19 cellular contexts compared by ENCODE assay signal in the genomic region with DNA sequence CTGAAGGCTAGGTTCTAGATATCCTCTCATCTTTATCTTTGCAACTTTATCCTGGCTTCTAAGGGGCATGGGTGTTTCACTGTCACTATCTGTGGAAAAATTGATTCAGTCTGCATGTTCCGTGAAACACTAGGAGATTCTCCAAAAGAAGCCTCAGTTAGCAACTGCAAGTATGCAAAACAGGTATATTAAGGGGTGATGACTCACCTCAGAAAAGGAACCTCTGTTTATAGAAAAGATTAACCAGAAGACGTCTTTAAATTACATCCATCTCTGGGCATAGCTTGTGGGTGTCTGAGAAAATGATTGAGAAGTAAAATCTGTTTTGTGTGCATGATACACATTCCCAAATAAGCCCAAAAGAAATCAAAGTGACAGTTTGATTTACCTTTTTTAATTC.
A peak's percentile ranks its signal among the peaks of the same experiment; 100 is the strongest.
DNase-seq lines count a peak whose midpoint lies in the region; ATAC-seq lines count a peak whose summit lies in the region.
"Had no signal": no experiment of that assay in that cellular context is flagged by ENCODE, and none has a peak within 500 bp of the region (broad histone marks: within the 10 kb centered on the region; RNA-seq: fewer than 3 reads in every experiment).

No MANE protein-coding gene starts in this region.

- POLR2A ChIA-PET in activated CD4-positive, alpha-beta memory T cell treated with anti-CD3 and anti-CD28 coated beads for 36 hours (lab: Charles Lee) = no interaction called here

- H3K4me3 Mint-ChIP-seq in natural killer cell treated with Interleukin-12 subunit alpha and Interleukin-12 subunit beta and Interleukin-15 and Interleukin-18, amount 100 ng/mL, for 72 hours = no peak overlapping the region
- no peak overlapping the region for H3K4me3 Mint-ChIP-seq in activated CD4-positive, alpha-beta memory T cell treated with anti-CD3 and anti-CD28 coated beads for 36 hours
- H3K4me3 Mint-ChIP-seq: activated CD4-positive, alpha-beta T cell treated with anti-CD3 and anti-CD28 coated beads, Interleukin-2, amount 10 ng/mL, durations not matched to agents 24 days and 14 days; activated naive CD4-positive, alpha-beta T cell treated with anti-CD3 and anti-CD28 coated beads, Interleukin-2, amount 10 ng/mL, durations not matched to agents 7 days and 5 days had no signal

- H3K9me3 Mint-ChIP-seq in natural killer cell treated with Interleukin-12 subunit alpha and Interleukin-12 subunit beta and Interleukin-15 and Interleukin-18, amount 100 ng/mL, for 72 hours = no peaks in the 10 kb centered on the region
- H3K9me3 Mint-ChIP-seq in activated CD4-positive, alpha-beta memory T cell treated with anti-CD3 and anti-CD28 coated beads for 36 hours = no peaks in the 10 kb centered on the region
- H3K9me3 Mint-ChIP-seq: activated CD4-positive, alpha-beta T cell treated with anti-CD3 and anti-CD28 coated beads, Interleukin-2, amount 10 ng/mL, durations not matched to agents 24 days and 14 days had no signal

- DNase-seq in NCI-H2171 (lab: John Stamatoyannopoulos, UW) = no peak
- no peak for DNase-seq in NCI-H69 (lab: John Stamatoyannopoulos, UW)
- no peak for DNase-seq in natural killer cell treated with Interleukin-12 subunit alpha and Interleukin-12 subunit beta and Interleukin-15 and Interleukin-18, amount 100 ng/mL, for 72 hours (ENCODE audit: low spot score)
- no peak for DNase-seq in activated CD4-positive, alpha-beta memory T cell treated with anti-CD3 and anti-CD28 coated beads for 36 hours
- DNase-seq: activated CD4-positive, alpha-beta T cell treated with anti-CD3 and anti-CD28 coated beads, Interleukin-2, amount 10 ng/mL, durations not matched to agents 24 days and 14 days; activated naive CD4-positive, alpha-beta T cell treated with anti-CD3 and anti-CD28 coated beads, Interleukin-2, amount 10 ng/mL, durations not matched to agents 7 days and 5 days; activated T-cell treated with anti-CD3 and anti-CD28 coated beads for 4 hours; colonic mucosa; foreskin melanocyte; KBM-7; NCI-H1092; occipital lobe; RPMI8226; sigmoid colon had no signal

- H3K36me3 Mint-ChIP-seq in natural killer cell treated with Interleukin-12 subunit alpha and Interleukin-12 subunit beta and Interleukin-15 and Interleukin-18, amount 100 ng/mL, for 72 hours = no peaks in the 10 kb centered on the region
- no peaks in the 10 kb centered on the region for H3K36me3 Mint-ChIP-seq in activated CD4-positive, alpha-beta memory T cell treated with anti-CD3 and anti-CD28 coated beads for 36 hours
- H3K36me3 Mint-ChIP-seq: activated naive CD4-positive, alpha-beta T cell treated with anti-CD3 and anti-CD28 coated beads, Interleukin-2, amount 10 ng/mL, durations not matched to agents 7 days and 5 days had no signal

- no peaks in the 10 kb centered on the region for H3K4me1 Mint-ChIP-seq in natural killer cell treated with Interleukin-12 subunit alpha and Interleukin-12 subunit beta and Interleukin-15 and Interleukin-18, amount 100 ng/mL, for 72 hours (ENCODE audit: low read depth in 2 of 2)
- H3K4me1 Mint-ChIP-seq in activated CD4-positive, alpha-beta memory T cell treated with anti-CD3 and anti-CD28 coated beads for 36 hours (ENCODE audit: low read depth) = peaks cover 4% of the 10 kb centered on the region
- H3K4me1 Mint-ChIP-seq: activated CD4-positive, alpha-beta T cell treated with anti-CD3 and anti-CD28 coated beads, Interleukin-2, amount 10 ng/mL, durations not matched to agents 24 days and 14 days; activated naive CD4-positive, alpha-beta T cell treated with anti-CD3 and anti-CD28 coated beads, Interleukin-2, amount 10 ng/mL, durations not matched to agents 7 days and 5 days had no signal

- no peak overlapping the region for H3K27ac Mint-ChIP-seq in natural killer cell treated with Interleukin-12 subunit alpha and Interleukin-12 subunit beta and Interleukin-15 and Interleukin-18, amount 100 ng/mL, for 72 hours
- H3K27ac Mint-ChIP-seq in activated CD4-positive, alpha-beta memory T cell treated with anti-CD3 and anti-CD28 coated beads for 36 hours = no peak overlapping the region
- H3K27ac Mint-ChIP-seq: activated CD4-positive, alpha-beta T cell treated with anti-CD3 and anti-CD28 coated beads, Interleukin-2, amount 10 ng/mL, durations not matched to agents 24 days and 14 days; activated naive CD4-positive, alpha-beta T cell treated with anti-CD3 and anti-CD28 coated beads, Interleukin-2, amount 10 ng/mL, durations not matched to agents 7 days and 5 days had no signal

- peaks cover 11 to 47% of the 10 kb centered on the region in 2 donors for H3K27me3 Mint-ChIP-seq in natural killer cell treated with Interleukin-12 subunit alpha and Interleukin-12 subunit beta and Interleukin-15 and Interleukin-18, amount 100 ng/mL, for 72 hours
- peaks cover 3% of the 10 kb centered on the region for H3K27me3 Mint-ChIP-seq in activated CD4-positive, alpha-beta memory T cell treated with anti-CD3 and anti-CD28 coated beads for 36 hours
- H3K27me3 Mint-ChIP-seq: activated CD4-positive, alpha-beta T cell treated with anti-CD3 and anti-CD28 coated beads, Interleukin-2, amount 10 ng/mL, durations not matched to agents 24 days and 14 days; activated naive CD4-positive, alpha-beta T cell treated with anti-CD3 and anti-CD28 coated beads, Interleukin-2, amount 10 ng/mL, durations not matched to agents 7 days and 5 days had no signal

- CTCF ChIA-PET in activated CD4-positive, alpha-beta memory T cell treated with anti-CD3 and anti-CD28 coated beads for 36 hours (lab: Charles Lee) = interaction anchor here (0.6 kb wide), 1 partner anchor 43 kb away, joined by 3 read pairs; no protein-coding TSS in a partner anchor

- intact Hi-C loops in activated CD4-positive, alpha-beta memory T cell treated with anti-CD3 and anti-CD28 coated beads for 36 hours (cut with micrococcal nuclease) = no loop called here

- ATAC-seq in GM18867 (IDR thresholded peaks at IDR 0.05; ENCODE audit: unreplicated experiment) (peak; percentile 72), GM21390 (IDR thresholded peaks at IDR 0.05; ENCODE audit: unreplicated experiment) (peak; percentile 63), HG02973 (IDR thresholded peaks at IDR 0.05; ENCODE audit: unreplicated experiment) (peak; percentile 31), HG03565 (IDR thresholded peaks at IDR 0.05; ENCODE audit: unreplicated experiment) (peak; percentile 41)
- no peak for ATAC-seq in natural killer cell treated with Interleukin-12 subunit alpha and Interleukin-12 subunit beta and Interleukin-15 and Interleukin-18, amount 100 ng/mL, for 72 hours
- ATAC-seq: GM12878 had no signal

Comparison
In these comparisons a context has a peak if more than half of its experiments do, and no peak if none do; other contexts are left out.
1. ATAC-seq: peak in GM18867 (single experiment), GM21390 (single experiment), HG02973 (single experiment) and HG03565 (single experiment); none in natural killer cell treated with Interleukin-12 subunit alpha and Interleukin-12 subunit beta and Interleukin-15 and Interleukin-18, amount 100 ng/mL, for 72 hours (0 of 2).